Comparison of ENCODE assay signal across 20 cellular contexts in the genomic region with DNA sequence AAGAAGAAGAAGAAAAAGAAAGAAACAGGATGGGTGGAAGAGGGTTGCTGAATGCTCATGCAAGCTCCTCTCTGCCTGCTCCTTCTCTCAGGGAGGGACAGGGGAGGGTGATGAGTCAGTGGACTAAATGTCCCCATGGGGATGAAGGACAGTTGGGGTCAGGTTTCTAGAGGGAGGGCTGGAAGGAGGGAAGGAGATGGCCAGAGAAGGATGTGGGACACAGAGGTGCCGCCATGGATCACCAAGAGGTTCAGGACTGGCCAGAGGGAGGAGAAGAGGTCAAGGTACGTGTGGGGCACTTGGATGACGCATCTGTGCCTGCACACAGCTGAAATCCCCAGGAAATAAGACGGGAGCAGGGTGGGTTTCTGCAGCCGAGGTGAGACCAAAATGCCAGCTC.
A peak's percentile ranks its signal among the peaks of the same experiment; 100 is the strongest.
DNase-seq lines count a peak whose midpoint lies in the region; ATAC-seq and TF ChIP-seq lines count a peak whose summit lies in the region.
"Had no signal": no experiment of that assay in that cellular context is flagged by ENCODE, and none has a peak within 500 bp of the region (broad histone marks: within the 10 kb centered on the region; RNA-seq: fewer than 3 reads in every experiment).

No MANE protein-coding gene starts in this region.

- peaks cover 48% of the 10 kb centered on the region for H3K36me3 Mint-ChIP-seq in nephron (ENCODE audit: low read depth)

- no peaks in the 10 kb centered on the region for H3K27me3 ChIP-seq in BLaER1
- H3K27me3 ChIP-seq: spleen had no signal

- no peaks in the 10 kb centered on the region for H4K20me1 ChIP-seq in BLaER1

- H3K4me3 ChIP-seq in BLaER1: no peak overlapping the region
- H3K4me3 ChIP-seq: lung, spleen had no signal

- TF ChIP-seq CTCF in nephron (IDR thresholded peaks at IDR 0.05; ENCODE audit: unreplicated experiment in 3 of 3) (no peak), GM20000 (IDR thresholded peaks at IDR 0.05; ENCODE audit: extremely low read depth, missing control alignments) (no peak)

- no peaks in the 10 kb centered on the region for H3K9me3 Mint-ChIP-seq in nephron
- H3K9me3 Mint-ChIP-seq: central memory CD8-positive, alpha-beta T cell; HFFc6 had no signal

- DNase-seq in M059J (ENCODE audit: low read depth) (peak; percentile 49), caudate nucleus (lab: John Stamatoyannopoulos, UW) (no peak), GM20000 (ENCODE audit: low spot score) (no peak), NCI-H1105 (lab: John Stamatoyannopoulos, UW) (no peak), NCI-H128 (lab: John Stamatoyannopoulos, UW; ENCODE audit: unreplicated experiment) (no peak)
- DNase-seq: activated CD4-positive, alpha-beta T cell treated with anti-CD3 and anti-CD28 coated beads, Interleukin-2, amount 50 U/mL, for 48 hours; effector CD4-positive, alpha-beta T cell; HFFc6; KBM-7; NCI-H1048; NCI-H2081 treated with DMSO at 0.1 percent for 48 hours; NCI-H510A treated with DMSO at 0.1 percent for 48 hours; Right ventricle myocardium superior; spleen had no signal

- H3K27ac ChIP-seq in BLaER1: 0 out of 2 replicates have a peak overlapping the region, but pooled peaks have one; percentile 2
- peak overlapping the region; percentile 94 for H3K27ac ChIP-seq in caudate nucleus (ENCODE audit: low read depth, low read length)
- H3K27ac ChIP-seq: spleen, VCaP had no signal

- H3K9me3 ChIP-seq in BLaER1: no peaks in the 10 kb centered on the region
- H3K9me3 ChIP-seq: spleen had no signal

- H3K4me1 Mint-ChIP-seq in nephron: peaks cover 21% of the 10 kb centered on the region

- no peak overlapping the region for H3K9ac ChIP-seq in BLaER1

- peaks cover 28% of the 10 kb centered on the region for H3K4me1 ChIP-seq in BLaER1
- H3K4me1 ChIP-seq: spleen had no signal

- H3K36me3 ChIP-seq in BLaER1: peaks cover 40% of the 10 kb centered on the region
- H3K36me3 ChIP-seq: spleen had no signal

- H3K4me3 Mint-ChIP-seq in nephron: no peak overlapping the region
- H3K4me3 Mint-ChIP-seq: central memory CD8-positive, alpha-beta T cell; HFFc6 had no signal

- peak overlapping the region; percentile 39; the same call in 1 of the 2 replicates for H3K4me2 ChIP-seq in BLaER1

- H3K27me3 Mint-ChIP-seq in nephron (ENCODE audit: low read depth): no peaks in the 10 kb centered on the region

- no peak for ATAC-seq in HG03520 (IDR thresholded peaks at IDR 0.05; ENCODE audit: unreplicated experiment)

- H3K27ac Mint-ChIP-seq in nephron: peak overlapping the region; percentile 66 to 89 (median 67)
- H3K27ac Mint-ChIP-seq: HFFc6 had no signal
